ENCODE assay signal across 21 cellular contexts in the genomic region with DNA sequence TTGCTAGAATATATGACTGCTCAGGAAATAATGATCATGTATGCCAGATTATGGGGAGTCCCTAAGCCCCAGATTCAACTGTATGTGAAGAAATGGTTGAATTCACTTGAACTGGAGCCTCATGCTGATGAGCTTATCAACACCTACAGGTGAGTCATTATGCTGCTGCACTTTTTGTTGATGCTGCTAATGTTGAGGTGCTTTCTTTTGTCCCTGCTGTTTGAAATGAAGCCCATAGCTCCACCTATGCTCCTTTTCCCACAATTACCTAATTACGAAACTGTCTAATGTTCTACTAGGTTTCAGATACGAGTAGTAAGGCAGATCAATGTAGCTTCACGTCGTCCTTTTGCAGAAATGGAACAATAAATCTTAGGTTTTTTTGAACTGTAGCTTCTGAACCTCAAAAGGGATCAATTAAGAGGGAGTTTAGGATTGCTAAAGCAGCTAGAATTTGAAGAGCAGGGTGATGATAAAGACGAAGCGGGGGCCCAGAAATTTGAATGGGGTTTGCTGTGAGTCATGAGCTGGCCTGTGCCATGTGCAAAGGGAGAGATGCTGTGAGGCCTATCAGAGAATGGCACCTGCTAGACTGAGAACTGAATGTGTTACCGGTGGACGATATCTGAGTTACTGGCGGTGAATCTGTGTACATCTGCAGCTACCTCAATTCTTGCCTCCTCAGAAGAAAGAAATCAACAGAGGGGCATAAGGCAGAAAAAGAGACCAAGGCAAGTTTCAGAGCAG. TPM values are rescaled to one million over a fixed set of nuclear protein-coding genes. Genes with fewer than 3 reads are reported as not detected.
DNase-seq lines count a peak whose midpoint lies in the region; ATAC-seq and TF ChIP-seq lines count a peak whose summit lies in the region.
"Had no signal": no experiment of that assay in that cellular context is flagged by ENCODE, and none has a peak within 500 bp of the region (broad histone marks: within the 10 kb centered on the region; RNA-seq: fewer than 3 reads in every experiment).

No MANE protein-coding gene starts in this region.

- ATAC-seq in foreskin keratinocyte: no peak
- ATAC-seq in HG03280 (IDR thresholded peaks at IDR 0.05; ENCODE audit: unreplicated experiment): no peak
- ATAC-seq: GM23338, Panc1, SK-N-SH treated with all-trans-retinoic acid at 6 μM for 48 hours had no signal

- H3K36me3 ChIP-seq in CD4-positive, alpha-beta memory T cell (ENCODE audit: insufficient read depth, low read length): no peaks in the 10 kb centered on the region
- H3K36me3 ChIP-seq in OCI-LY3 (replicated peaks; ENCODE audit: low read depth, low read length): no peaks in the 10 kb centered on the region
- H3K36me3 ChIP-seq: BLaER1, tibial artery had no signal

- no peak overlapping the region for H3K4me3 ChIP-seq in CD4-positive, alpha-beta memory T cell (ENCODE audit: low read length in 2 of 2)
- H3K4me3 ChIP-seq in OCI-LY3 (ENCODE audit: low read length) (peak overlapping the region; percentile 41; the same call in 1 of the 2 replicates), epithelial cell of esophagus (ENCODE audit: low read length) (no peak overlapping the region)
- H3K4me3 ChIP-seq: BLaER1, GM23338, tibial artery had no signal

- no peak overlapping the region for H2AFZ ChIP-seq in OCI-LY3 (ENCODE audit: low read depth, low read length)
- H2AFZ ChIP-seq: GM23338 had no signal

- H3K36me3 Mint-ChIP-seq in CD4-positive, alpha-beta memory T cell: peaks cover 6 to 8% of the 10 kb centered on the region in 2 donors

- peaks cover 22 to 37% (median 31%) of the 10 kb centered on the region in 4 donors for H3K4me1 Mint-ChIP-seq in CD4-positive, alpha-beta memory T cell
- H3K4me1 Mint-ChIP-seq: GM23338 had no signal

- CTCF ChIA-PET in CD4-positive, alpha-beta memory T cell (lab: Charles Lee; ENCODE audit: partially characterized antibody): no interaction called here

- peak overlapping the region in 2 of 8 donors; percentile 5 to 53 for H3K4me3 Mint-ChIP-seq in CD4-positive, alpha-beta memory T cell
- H3K4me3 Mint-ChIP-seq: GM23338, immature natural killer cell had no signal

- H3K9me3 Mint-ChIP-seq in CD4-positive, alpha-beta memory T cell: no peaks in the 10 kb centered on the region
- H3K9me3 Mint-ChIP-seq: GM23338, immature natural killer cell had no signal

- peak overlapping the region; percentile 71 for H3K4me2 ChIP-seq in OCI-LY3 (ENCODE audit: low read length)
- H3K4me2 ChIP-seq: BLaER1, GM23338 had no signal

- no peak overlapping the region for H3K27ac ChIP-seq in CD4-positive, alpha-beta memory T cell (ENCODE audit: low read depth, low read length)
- no peak overlapping the region for H3K27ac ChIP-seq in OCI-LY3 (ENCODE audit: low read length)
- no peak overlapping the region for H3K27ac ChIP-seq in foreskin keratinocyte
- H3K27ac ChIP-seq: 22Rv1, BLaER1, epithelial cell of prostate, tibial artery had no signal

- H3K9me3 ChIP-seq in CD4-positive, alpha-beta memory T cell (ENCODE audit: control insufficient read depth in 1 of 2, low read length in 2 of 2): no peaks in the 10 kb centered on the region
- no peaks in the 10 kb centered on the region for H3K9me3 ChIP-seq in OCI-LY3 (ENCODE audit: insufficient read depth, low read length)
- H3K9me3 ChIP-seq: BLaER1, tibial artery had no signal

- peaks cover 13% of the 10 kb centered on the region for H3K79me2 ChIP-seq in OCI-LY3 (ENCODE audit: low read length)

- H3K4me1 ChIP-seq in CD4-positive, alpha-beta memory T cell (ENCODE audit: insufficient read depth, low read length): peaks cover 30% of the 10 kb centered on the region
- H3K4me1 ChIP-seq in OCI-LY3 (ENCODE audit: low read length) (peaks cover 24% of the 10 kb centered on the region), foreskin keratinocyte (no peaks in the 10 kb centered on the region)

- POLR2A ChIA-PET in CD4-positive, alpha-beta memory T cell (lab: Charles Lee; ENCODE audit: partially characterized antibody): no interaction called here

- no peaks in the 10 kb centered on the region for H3K27me3 Mint-ChIP-seq in CD4-positive, alpha-beta memory T cell

- no peak overlapping the region for H3K9ac ChIP-seq in OCI-LY3 (ENCODE audit: low read length)
- H3K9ac ChIP-seq: BLaER1 had no signal

- H4K20me1 ChIP-seq in OCI-LY3 (ENCODE audit: insufficient read depth, low read length): peaks cover 3% of the 10 kb centered on the region

- no peaks in the 10 kb centered on the region for H3K27me3 ChIP-seq in CD4-positive, alpha-beta memory T cell (ENCODE audit: insufficient read depth, low read length)
- no peaks in the 10 kb centered on the region for H3K27me3 ChIP-seq in OCI-LY3 (ENCODE audit: low read depth, low read length)
- no peaks in the 10 kb centered on the region for H3K27me3 ChIP-seq in foreskin keratinocyte
- H3K27me3 ChIP-seq: BLaER1, tibial artery had no signal

- TF ChIP-seq CTCF in OCI-LY3 (IDR thresholded peaks at IDR 0.05; ENCODE audit: low read depth, low read length) (no peak), epithelial cell of esophagus (IDR thresholded peaks at IDR 0.05; ENCODE audit: insufficient read depth, low read depth, low read length, missing control alignments) (peak; percentile 14), foreskin keratinocyte (conservative IDR thresholded peaks at IDR 0.05) (no peak)

- DNase-seq in DMS53 (lab: John Stamatoyannopoulos, UW) (peak; percentile 26), DMS53 treated with DMSO at 0.1 percent for 48 hours (lab: John Stamatoyannopoulos, UW; ENCODE audit: unreplicated experiment) (no peak), epithelial cell of esophagus (ENCODE audit: low read depth) (peak; percentile 54), activated gamma-delta T cell treated with Interleukin-2 at 50 U/mL for 16 hours (no peak), foreskin keratinocyte (no peak)
- peak in 1 of 5 donors; percentile 41 for DNase-seq in CD4-positive, alpha-beta memory T cell
- DNase-seq: cortex of kidney, DND-41, immature natural killer cell, NCI-H2029, NCI-H526 treated with DMSO at 0.1 percent for 48 hours, tibial artery had no signal

- H3K27ac Mint-ChIP-seq in CD4-positive, alpha-beta memory T cell: peak overlapping the region; percentile 15 to 85 (median 76)
- H3K27ac Mint-ChIP-seq: GM23338 had no signal

- intact Hi-C loops in CD4-positive, alpha-beta memory T cell (cut with micrococcal nuclease): no loop called here

RNA-seq across cellular contexts. Expression of a gene that starts 6.1 kb away (rescaled TPM):
- 100 to 1,000 TPM; 170 to 177 TPM for total RNA-seq in CD4-positive, alpha-beta memory T cell
- polyA plus RNA-seq in CD4-positive, alpha-beta memory T cell: 100 to 1,000 TPM; 156 to 258 TPM
- total RNA-seq in foreskin keratinocyte: 152 and 153 TPM in 2 replicates
- polyA plus RNA-seq in foreskin keratinocyte: 122 TPM in 2 replicates

RNA-seq across cellular contexts. Expression of a gene that starts 53.9 kb away (rescaled TPM):
- total RNA-seq in CD4-positive, alpha-beta memory T cell: not detected
- under 1 TPM; 0.30 to 0.37 TPM for polyA plus RNA-seq in CD4-positive, alpha-beta memory T cell
- not detected in 2 replicates for total RNA-seq in foreskin keratinocyte
- polyA plus RNA-seq in foreskin keratinocyte: not detected in 2 replicates
- total RNA-seq: GM23338, mesenteric fat pad had no signal
- polyA plus RNA-seq: immature natural killer cell had no signal

Comparison
In these comparisons a context has a peak if more than half of its experiments do, and no peak if none do; other contexts are left out.
1. DNase-seq: peak in DMS53 (single experiment) and epithelial cell of esophagus (single experiment); none in DMS53 treated with DMSO at 0.1 percent for 48 hours (single experiment), activated gamma-delta T cell treated with Interleukin-2 at 50 U/mL for 16 hours (single experiment) and foreskin keratinocyte (0 of 2).